Comparison of ENCODE assay signal across 1 cellular context in genomic region chr6:2542858-2543218, GRCh38.
TF ChIP-seq lines count a peak whose summit lies in the region.

No MANE protein-coding gene starts in this region.

TF ChIP-seq in HepG2, 621 proteins besides CTCF, POLR2A, EP300 and RAD21 (continued from another document and continues in another):
- TF ChIP-seq, protein P1, sequence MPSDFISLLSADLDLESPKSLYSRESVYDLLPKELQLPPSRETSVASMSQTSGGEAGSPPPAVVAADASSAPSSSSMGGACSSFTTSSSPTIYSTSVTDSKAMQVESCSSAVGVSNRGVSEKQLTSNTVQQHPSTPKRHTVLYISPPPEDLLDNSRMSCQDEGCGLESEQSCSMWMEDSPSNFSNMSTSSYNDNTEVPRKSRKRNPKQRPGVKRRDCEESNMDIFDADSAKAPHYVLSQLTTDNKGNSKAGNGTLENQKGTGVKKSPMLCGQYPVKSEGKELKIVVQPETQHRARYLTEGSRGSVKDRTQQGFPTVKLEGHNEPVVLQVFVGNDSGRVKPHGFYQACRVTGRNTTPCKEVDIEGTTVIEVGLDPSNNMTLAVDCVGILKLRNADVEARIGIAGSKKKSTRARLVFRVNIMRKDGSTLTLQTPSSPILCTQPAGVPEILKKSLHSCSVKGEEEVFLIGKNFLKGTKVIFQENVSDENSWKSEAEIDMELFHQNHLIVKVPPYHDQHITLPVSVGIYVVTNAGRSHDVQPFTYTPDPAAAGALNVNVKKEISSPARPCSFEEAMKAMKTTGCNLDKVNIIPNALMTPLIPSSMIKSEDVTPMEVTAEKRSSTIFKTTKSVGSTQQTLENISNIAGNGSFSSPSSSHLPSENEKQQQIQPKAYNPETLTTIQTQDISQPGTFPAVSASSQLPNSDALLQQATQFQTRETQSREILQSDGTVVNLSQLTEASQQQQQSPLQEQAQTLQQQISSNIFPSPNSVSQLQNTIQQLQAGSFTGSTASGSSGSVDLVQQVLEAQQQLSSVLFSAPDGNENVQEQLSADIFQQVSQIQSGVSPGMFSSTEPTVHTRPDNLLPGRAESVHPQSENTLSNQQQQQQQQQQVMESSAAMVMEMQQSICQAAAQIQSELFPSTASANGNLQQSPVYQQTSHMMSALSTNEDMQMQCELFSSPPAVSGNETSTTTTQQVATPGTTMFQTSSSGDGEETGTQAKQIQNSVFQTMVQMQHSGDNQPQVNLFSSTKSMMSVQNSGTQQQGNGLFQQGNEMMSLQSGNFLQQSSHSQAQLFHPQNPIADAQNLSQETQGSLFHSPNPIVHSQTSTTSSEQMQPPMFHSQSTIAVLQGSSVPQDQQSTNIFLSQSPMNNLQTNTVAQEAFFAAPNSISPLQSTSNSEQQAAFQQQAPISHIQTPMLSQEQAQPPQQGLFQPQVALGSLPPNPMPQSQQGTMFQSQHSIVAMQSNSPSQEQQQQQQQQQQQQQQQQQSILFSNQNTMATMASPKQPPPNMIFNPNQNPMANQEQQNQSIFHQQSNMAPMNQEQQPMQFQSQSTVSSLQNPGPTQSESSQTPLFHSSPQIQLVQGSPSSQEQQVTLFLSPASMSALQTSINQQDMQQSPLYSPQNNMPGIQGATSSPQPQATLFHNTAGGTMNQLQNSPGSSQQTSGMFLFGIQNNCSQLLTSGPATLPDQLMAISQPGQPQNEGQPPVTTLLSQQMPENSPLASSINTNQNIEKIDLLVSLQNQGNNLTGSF (CRISPR knock-in tag; IDR thresholded peaks at IDR 0.05), result no peak
- TF ChIP-seq KLF6 (CRISPR knock-in tag; IDR thresholded peaks at IDR 0.05), result no peak
- TF ChIP-seq ZNF337 (CRISPR knock-in tag; IDR thresholded peaks at IDR 0.05; ENCODE audit: borderline replicate concordance, low read depth), result no peak
- TF ChIP-seq SKI (IDR thresholded peaks at IDR 0.05; ENCODE audit: partially characterized antibody), result no peak
- TF ChIP-seq SOX6 (IDR thresholded peaks at IDR 0.05), result no peak
- TF ChIP-seq SOX6 (CRISPR knock-in tag; IDR thresholded peaks at IDR 0.05), result 0 out of 2 replicates have a peak, but pooled peaks have one; percentile 51
- no peak; the same call in 1 of the 2 replicates for TF ChIP-seq HOXA3 (CRISPR knock-in tag; IDR thresholded peaks at IDR 0.05)
- peak; percentile 57 for TF ChIP-seq GATAD2A (CRISPR knock-in tag; IDR thresholded peaks at IDR 0.05)
- no peak for TF ChIP-seq ZMYM3 (CRISPR knock-in tag; IDR thresholded peaks at IDR 0.05)
- 0 out of 2 replicates have a peak, but pooled peaks have one; percentile 66 for TF ChIP-seq CBFB (CRISPR knock-in tag; IDR thresholded peaks at IDR 0.05)
- no peak for TF ChIP-seq ZFYVE20 (CRISPR knock-in tag; IDR thresholded peaks at IDR 0.05; ENCODE audit: borderline replicate concordance, low read depth)
- TF ChIP-seq ZNF230 (CRISPR knock-in tag; IDR thresholded peaks at IDR 0.05), result no peak
- TF ChIP-seq MED13 (CRISPR knock-in tag; IDR thresholded peaks at IDR 0.05), result no peak
- no peak for TF ChIP-seq RCOR2 (CRISPR knock-in tag; IDR thresholded peaks at IDR 0.05)
- no peak for TF ChIP-seq HNRNPK (IDR thresholded peaks at IDR 0.05; ENCODE audit: low read depth, low read length, poor library complexity, severe bottlenecking)
- no peak for TF ChIP-seq ZNF577 (CRISPR knock-in tag; IDR thresholded peaks at IDR 0.05; ENCODE audit: borderline replicate concordance, low read depth)
- no peak for TF ChIP-seq KLF11 (CRISPR knock-in tag; IDR thresholded peaks at IDR 0.05)
- no peak for TF ChIP-seq ZFP37 (CRISPR knock-in tag; IDR thresholded peaks at IDR 0.05; ENCODE audit: borderline replicate concordance)
- no peak for TF ChIP-seq FIP1L1 (IDR thresholded peaks at IDR 0.05; ENCODE audit: borderline replicate concordance, insufficient read depth, low read depth, low read length)
- TF ChIP-seq, protein P2, sequence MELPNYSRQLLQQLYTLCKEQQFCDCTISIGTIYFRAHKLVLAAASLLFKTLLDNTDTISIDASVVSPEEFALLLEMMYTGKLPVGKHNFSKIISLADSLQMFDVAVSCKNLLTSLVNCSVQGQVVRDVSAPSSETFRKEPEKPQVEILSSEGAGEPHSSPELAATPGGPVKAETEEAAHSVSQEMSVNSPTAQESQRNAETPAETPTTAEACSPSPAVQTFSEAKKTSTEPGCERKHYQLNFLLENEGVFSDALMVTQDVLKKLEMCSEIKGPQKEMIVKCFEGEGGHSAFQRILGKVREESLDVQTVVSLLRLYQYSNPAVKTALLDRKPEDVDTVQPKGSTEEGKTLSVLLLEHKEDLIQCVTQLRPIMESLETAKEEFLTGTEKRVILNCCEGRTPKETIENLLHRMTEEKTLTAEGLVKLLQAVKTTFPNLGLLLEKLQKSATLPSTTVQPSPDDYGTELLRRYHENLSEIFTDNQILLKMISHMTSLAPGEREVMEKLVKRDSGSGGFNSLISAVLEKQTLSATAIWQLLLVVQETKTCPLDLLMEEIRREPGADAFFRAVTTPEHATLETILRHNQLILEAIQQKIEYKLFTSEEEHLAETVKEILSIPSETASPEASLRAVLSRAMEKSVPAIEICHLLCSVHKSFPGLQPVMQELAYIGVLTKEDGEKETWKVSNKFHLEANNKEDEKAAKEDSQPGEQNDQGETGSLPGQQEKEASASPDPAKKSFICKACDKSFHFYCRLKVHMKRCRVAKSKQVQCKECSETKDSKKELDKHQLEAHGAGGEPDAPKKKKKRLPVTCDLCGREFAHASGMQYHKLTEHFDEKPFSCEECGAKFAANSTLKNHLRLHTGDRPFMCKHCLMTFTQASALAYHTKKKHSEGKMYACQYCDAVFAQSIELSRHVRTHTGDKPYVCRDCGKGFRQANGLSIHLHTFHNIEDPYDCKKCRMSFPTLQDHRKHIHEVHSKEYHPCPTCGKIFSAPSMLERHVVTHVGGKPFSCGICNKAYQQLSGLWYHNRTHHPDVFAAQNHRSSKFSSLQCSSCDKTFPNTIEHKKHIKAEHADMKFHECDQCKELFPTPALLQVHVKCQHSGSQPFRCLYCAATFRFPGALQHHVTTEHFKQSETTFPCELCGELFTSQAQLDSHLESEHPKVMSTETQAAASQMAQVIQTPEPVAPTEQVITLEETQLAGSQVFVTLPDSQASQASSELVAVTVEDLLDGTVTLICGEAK (IDR thresholded peaks at IDR 0.05), result no peak
- TF ChIP-seq, protein P2 (CRISPR knock-in tag; IDR thresholded peaks at IDR 0.05), result no peak
- TF ChIP-seq ZNF549 (CRISPR knock-in tag; IDR thresholded peaks at IDR 0.05), result no peak
- no peak for TF ChIP-seq ZNF776 (CRISPR knock-in tag; IDR thresholded peaks at IDR 0.05)
- TF ChIP-seq ZNF414 (CRISPR knock-in tag; IDR thresholded peaks at IDR 0.05), result no peak
- TF ChIP-seq, protein P3, sequence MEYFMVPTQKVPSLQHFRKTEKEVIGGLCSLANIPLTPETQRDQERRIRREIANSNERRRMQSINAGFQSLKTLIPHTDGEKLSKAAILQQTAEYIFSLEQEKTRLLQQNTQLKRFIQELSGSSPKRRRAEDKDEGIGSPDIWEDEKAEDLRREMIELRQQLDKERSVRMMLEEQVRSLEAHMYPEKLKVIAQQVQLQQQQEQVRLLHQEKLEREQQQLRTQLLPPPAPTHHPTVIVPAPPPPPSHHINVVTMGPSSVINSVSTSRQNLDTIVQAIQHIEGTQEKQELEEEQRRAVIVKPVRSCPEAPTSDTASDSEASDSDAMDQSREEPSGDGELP (IDR thresholded peaks at IDR 0.05; ENCODE audit: borderline replicate concordance, low read depth), result peak; percentile 74; the same call in 1 of the 2 replicates
- TF ChIP-seq NONO (IDR thresholded peaks at IDR 0.05), result no peak
- no peak for TF ChIP-seq NONO (CRISPR knock-in tag; conservative IDR thresholded peaks at IDR 0.05)
- no peak for TF ChIP-seq KDM1A (CRISPR knock-in tag; IDR thresholded peaks at IDR 0.05)
- peak; percentile 48; the same call in 1 of the 2 replicates for TF ChIP-seq ZNF331 (CRISPR knock-in tag; IDR thresholded peaks at IDR 0.05)
- peak; percentile 24 for TF ChIP-seq TEAD3 (CRISPR knock-in tag; optimal IDR thresholded peaks at IDR 0.05; ENCODE audit: borderline replicate concordance)
- no peak for TF ChIP-seq NFKBIZ (CRISPR knock-in tag; IDR thresholded peaks at IDR 0.05)
- peak; percentile 53 for TF ChIP-seq ZMYM4 (CRISPR knock-in tag; IDR thresholded peaks at IDR 0.05)
- no peak for TF ChIP-seq ZZZ3 (CRISPR knock-in tag; IDR thresholded peaks at IDR 0.05; ENCODE audit: borderline replicate concordance)
- no peak for TF ChIP-seq HCFC1 (IDR thresholded peaks at IDR 0.05; ENCODE audit: low read depth, low read length)
- peak; percentile 71 for TF ChIP-seq SP5 (CRISPR knock-in tag; IDR thresholded peaks at IDR 0.05; ENCODE audit: borderline replicate concordance, low read depth)
- TF ChIP-seq TCF7 (IDR thresholded peaks at IDR 0.05; ENCODE audit: low read depth), result no peak
- no peak for TF ChIP-seq ZNF775 (CRISPR knock-in tag; IDR thresholded peaks at IDR 0.05; ENCODE audit: borderline replicate concordance)
- TF ChIP-seq ZNF75D (CRISPR knock-in tag; IDR thresholded peaks at IDR 0.05; ENCODE audit: borderline replicate concordance), result no peak
- no peak for TF ChIP-seq NBN (conservative IDR thresholded peaks at IDR 0.05)
- no peak for TF ChIP-seq YEATS2 (CRISPR knock-in tag; IDR thresholded peaks at IDR 0.05; ENCODE audit: borderline replicate concordance)
- TF ChIP-seq AGO1 (IDR thresholded peaks at IDR 0.05; ENCODE audit: low read depth, low read length, poor library complexity, severe bottlenecking), result no peak
- no peak for TF ChIP-seq ZNF256 (CRISPR knock-in tag; conservative IDR thresholded peaks at IDR 0.05)
- TF ChIP-seq MAFK (conservative IDR thresholded peaks at IDR 0.05 in 1 of 2, IDR thresholded peaks at IDR 0.05 in 1 of 2; ENCODE audit: low read length in 2 of 2), result peak in 1 of 2 experiments; percentile 48; a peak in 1 of 4 replicates
- TF ChIP-seq FOSL2 (CRISPR knock-in tag; IDR thresholded peaks at IDR 0.05), result peak; percentile 34; the same call in 1 of the 2 replicates
- no peak for TF ChIP-seq ZBTB7A (CRISPR knock-in tag; IDR thresholded peaks at IDR 0.05)
- TF ChIP-seq ZNF616 (CRISPR knock-in tag; IDR thresholded peaks at IDR 0.05; ENCODE audit: low read depth), result no peak
- TF ChIP-seq ZFP1 (CRISPR knock-in tag; IDR thresholded peaks at IDR 0.05), result no peak
- TF ChIP-seq THAP8 (CRISPR knock-in tag; IDR thresholded peaks at IDR 0.05; ENCODE audit: borderline replicate concordance), result no peak
- no peak for TF ChIP-seq ZNF615 (CRISPR knock-in tag; IDR thresholded peaks at IDR 0.05; ENCODE audit: borderline replicate concordance)
- TF ChIP-seq NFIC (IDR thresholded peaks at IDR 0.05; ENCODE audit: low read length), result no peak
- no peak for TF ChIP-seq FOXK2 (IDR thresholded peaks at IDR 0.05)
- TF ChIP-seq ZNF264 (CRISPR knock-in tag; IDR thresholded peaks at IDR 0.05), result peak; percentile 28; the same call in 1 of the 2 replicates
- no peak for TF ChIP-seq ZBTB20 (CRISPR knock-in tag; IDR thresholded peaks at IDR 0.05; ENCODE audit: borderline replicate concordance, low read depth)
- TF ChIP-seq RARA (CRISPR knock-in tag; IDR thresholded peaks at IDR 0.05), result 0 out of 2 replicates have a peak, but pooled peaks have one; percentile 35
- TF ChIP-seq, protein P4, sequence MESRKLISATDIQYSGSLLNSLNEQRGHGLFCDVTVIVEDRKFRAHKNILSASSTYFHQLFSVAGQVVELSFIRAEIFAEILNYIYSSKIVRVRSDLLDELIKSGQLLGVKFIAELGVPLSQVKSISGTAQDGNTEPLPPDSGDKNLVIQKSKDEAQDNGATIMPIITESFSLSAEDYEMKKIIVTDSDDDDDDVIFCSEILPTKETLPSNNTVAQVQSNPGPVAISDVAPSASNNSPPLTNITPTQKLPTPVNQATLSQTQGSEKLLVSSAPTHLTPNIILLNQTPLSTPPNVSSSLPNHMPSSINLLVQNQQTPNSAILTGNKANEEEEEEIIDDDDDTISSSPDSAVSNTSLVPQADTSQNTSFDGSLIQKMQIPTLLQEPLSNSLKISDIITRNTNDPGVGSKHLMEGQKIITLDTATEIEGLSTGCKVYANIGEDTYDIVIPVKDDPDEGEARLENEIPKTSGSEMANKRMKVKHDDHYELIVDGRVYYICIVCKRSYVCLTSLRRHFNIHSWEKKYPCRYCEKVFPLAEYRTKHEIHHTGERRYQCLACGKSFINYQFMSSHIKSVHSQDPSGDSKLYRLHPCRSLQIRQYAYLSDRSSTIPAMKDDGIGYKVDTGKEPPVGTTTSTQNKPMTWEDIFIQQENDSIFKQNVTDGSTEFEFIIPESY (CRISPR knock-in tag; IDR thresholded peaks at IDR 0.05), result no peak
